Comparison of ENCODE assay signal across 8 cellular contexts in genomic region chr3:187318819-187319616, GRCh38. TPM values are rescaled to one million over a fixed set of nuclear protein-coding genes. Genes with fewer than 3 reads are reported as not detected.
DNase-seq lines count a peak whose midpoint lies in the region; ATAC-seq, FAIRE-seq and TF ChIP-seq lines count a peak whose summit lies in the region.

No MANE protein-coding gene starts in this region.

- H3K36me3 ChIP-seq in SJSA1 (no peaks in the 10 kb centered on the region), adipocyte (ENCODE audit: control insufficient read depth, insufficient read depth, low read length, severe bottlenecking) (no peaks in the 10 kb centered on the region), heart right ventricle (no peaks in the 10 kb centered on the region)

- peak overlapping the region; percentile 76 for H3K9ac ChIP-seq in adipocyte (ENCODE audit: low read length)

- H3K4me1 ChIP-seq in SJSA1 (replicated peaks) (peaks cover 7% of the 10 kb centered on the region), adipocyte (ENCODE audit: control insufficient read depth, insufficient read depth, low read length) (peaks cover 11% of the 10 kb centered on the region), heart right ventricle (peaks cover 0 to 15% (median 11%) of the 10 kb centered on the region in 9 donors)

- H3K27ac ChIP-seq in SJSA1 = no peak overlapping the region
- peak overlapping the region in 7 of 10 donors; percentile 11 to 58 (median 29) for H3K27ac ChIP-seq in heart right ventricle

- TF ChIP-seq CTCF in LNCAP (IDR thresholded peaks at IDR 0.05) (peak; percentile 91), heart right ventricle (IDR thresholded peaks at IDR 0.05) (peak; percentile 71 to 96 (median 91))

- no peak overlapping the region for H3K4me3 ChIP-seq in SJSA1
- peak overlapping the region; percentile 80 for H3K4me3 ChIP-seq in adipocyte (ENCODE audit: low read length)
- H3K4me3 ChIP-seq in heart right ventricle = peak overlapping the region in 8 of 10 donors; percentile 25 to 51 (median 38)

- intact Hi-C loops in heart right ventricle (cut with DNase I) = loop anchor here (1.0 to 10.0 kb wide), 13 partner anchors 94 to 396 kb away; no protein-coding TSS in a partner anchor

- peak; percentile 19 for FAIRE-seq in G401.6 (lab: Jason Lieb, UNC)

- ATAC-seq in heart right ventricle (peak in 7 of 8 donors; percentile 54 to 80 (median 70)), HG02642 (IDR thresholded peaks at IDR 0.05; ENCODE audit: poor library complexity, unreplicated experiment) (no peak), GM19455 (IDR thresholded peaks at IDR 0.05; ENCODE audit: unreplicated experiment) (no peak)

- 11 to 18% methylated on average over 13 of the region's 13 CpGs for WGBS in heart right ventricle, 2 donors

- DNase-seq in SJSA1 (ENCODE audit: low read depth in 1 of 2, low spot score in 2 of 2) (peak; percentile 57 to 62), adipocyte (ENCODE audit: low read depth) (peak; percentile 85), heart right ventricle (peak in 1 of 2 donors; percentile 43), retina (peak; percentile 71)

- H3K9me3 ChIP-seq in SJSA1 (replicated peaks) = no peaks in the 10 kb centered on the region
- no peaks in the 10 kb centered on the region for H3K9me3 ChIP-seq in adipocyte (ENCODE audit: control insufficient read depth, low read length)
- H3K9me3 ChIP-seq in heart right ventricle = no peaks in the 10 kb centered on the region

- H3K27me3 ChIP-seq in SJSA1 (replicated peaks) (no peaks in the 10 kb centered on the region), adipocyte (replicated peaks; ENCODE audit: control insufficient read depth, insufficient read depth, low read length) (no peaks in the 10 kb centered on the region), heart right ventricle (peaks cover 0 to 21% (median 6%) of the 10 kb centered on the region in 7 donors)

RNA-seq across cellular contexts. Expression of gene MASP1, which starts 27.5 kb away (rescaled TPM):
- 2.1 and 2.3 TPM in 2 replicates for total RNA-seq in SJSA1 (2014; rRNA removed; shearing (Covaris generic))
- 100 to 1,000 TPM in 9 of 10 donors, 10 to 100 TPM in 1; 91.8 to 274 (median 228) TPM for total RNA-seq in heart right ventricle
- polyA plus RNA-seq in heart right ventricle = 100 to 1,000 TPM in 1 of 2 donors, 10 to 100 TPM in 1; 51.5 to 126 TPM

RNA-seq across cellular contexts. Expression of gene RTP4, which starts 49.2 kb away (rescaled TPM):
- total RNA-seq in SJSA1 (2014; rRNA removed; shearing (Covaris generic)) = 2.2 and 3.1 TPM in 2 replicates
- total RNA-seq in heart right ventricle = 1 to 10 TPM in 7 of 10 donors, under 1 TPM in 3; 0.74 to 4.7 (median 1.6) TPM
- polyA plus RNA-seq in heart right ventricle = 1 to 10 TPM; 1.2 to 1.7 TPM

Comparison
In these comparisons a context has a peak if more than half of its experiments do, and no peak if none do; other contexts are left out.
1. ATAC-seq: peak in heart right ventricle (7 of 8); none in HG02642 (single experiment) and GM19455 (single experiment).
2. RNA of gene MASP1, which starts 27.5 kb away (total RNA-seq): 91.8 to 274 TPM in heart right ventricle; 2.1 to 2.3 TPM in SJSA1; every median in the first group is over 10 times any median in the second.